Comparison of ENCODE assay signal across 31 cellular contexts in genomic region chr1:98963359-98963758, GRCh38. TPM values are rescaled to one million over a fixed set of nuclear protein-coding genes. Genes with fewer than 3 reads are reported as not detected.
DNase-seq lines count a peak whose midpoint lies in the region; TF ChIP-seq lines count a peak whose summit lies in the region.
"Had no signal": no experiment of that assay in that cellular context is flagged by ENCODE, and none has a peak within 500 bp of the region (broad histone marks: within the 10 kb centered on the region; RNA-seq: fewer than 3 reads in every experiment).

No MANE protein-coding gene starts in this region.

- peaks cover 13% of the 10 kb centered on the region; the same call in 1 of the 2 replicates for H3F3A ChIP-seq in GM23248 (ENCODE audit: insufficient read depth)

- no peaks in the 10 kb centered on the region for H3K36me3 ChIP-seq in GM23248 (ENCODE audit: low read depth)
- H3K36me3 ChIP-seq in mammary epithelial cell (ENCODE audit: insufficient read depth, low read length), result no peaks in the 10 kb centered on the region
- H3K36me3 ChIP-seq: cardiac muscle cell, colonic mucosa, neutrophil, prostate gland, tibial artery had no signal

- dilution Hi-C loops in mammary epithelial cell (cut with HindIII; ENCODE audit: low sequenced_read_pairs), result no loop called here

- no peak overlapping the region for H3K9ac ChIP-seq in GM23248
- no peak overlapping the region for H3K9ac ChIP-seq in mammary epithelial cell (ENCODE audit: insufficient read depth, low read length)
- H3K9ac ChIP-seq: KMS-11 had no signal

- no peaks in the 10 kb centered on the region for H4K20me1 ChIP-seq in GM23248 (ENCODE audit: insufficient read depth)
- H4K20me1 ChIP-seq in mammary epithelial cell (ENCODE audit: insufficient read depth, low read length), result no peaks in the 10 kb centered on the region

- TF ChIP-seq CTCF in GM13977 (IDR thresholded peaks at IDR 0.05; ENCODE audit: extremely low read depth, insufficient read depth, missing control alignments) (no peak), mammary epithelial cell (conservative IDR thresholded peaks at IDR 0.05 in 1 of 2, IDR thresholded peaks at IDR 0.05 in 1 of 2; ENCODE audit: extremely low read depth in 1 of 2, insufficient read depth in 1 of 2, low read depth in 1 of 2, low read length in 2 of 2) (no peak)

- no peaks in the 10 kb centered on the region for H3K9me3 ChIP-seq in GM23248 (ENCODE audit: low read depth)
- H3K9me3 ChIP-seq in mammary epithelial cell (replicated peaks; ENCODE audit: insufficient read depth, low read length), result no peaks in the 10 kb centered on the region
- H3K9me3 ChIP-seq: colonic mucosa, neutrophil, prostate gland, tibial artery had no signal

- H2AFZ ChIP-seq in GM23248, result peak overlapping the region; percentile 32; the same call in 1 of the 2 replicates
- H2AFZ ChIP-seq in mammary epithelial cell (ENCODE audit: low read depth, low read length), result no peak overlapping the region
- H2AFZ ChIP-seq: PC-9 had no signal

- WGBS in GM23248 (ENCODE audit: low coverage in 1 of 2, low lambda C conversion rate in 2 of 2, missing lambda C conversion rate in 2 of 2), 2 experiments, result 0 to 5% methylated on average over 1 of the region's 1 CpG
- 50% methylated on average over 1 of the region's 1 CpG for WGBS in mammary epithelial cell (ENCODE audit: low coverage, missing lambda C conversion rate)

- H3K4me2 ChIP-seq in GM23248 (ENCODE audit: unreplicated experiment) (peak overlapping the region; percentile 26), mammary epithelial cell (ENCODE audit: insufficient read depth, low read depth, low read length) (no peak overlapping the region)
- H3K4me2 ChIP-seq: KMS-11, PC-9 had no signal

- DNase-seq in GM23248, result peak; percentile 62
- DNase-seq in amniotic epithelial cell (ENCODE audit: low read depth), result peak; percentile 67
- peak; percentile 76 for DNase-seq in iris pigment epithelial cell (ENCODE audit: low read depth)
- DNase-seq in GM13977 (ENCODE audit: low spot score), result no peak
- no peak for DNase-seq in posterior cingulate gyrus
- DNase-seq in mammary epithelial cell, result no peak
- DNase-seq in NCI-H128 (lab: John Stamatoyannopoulos, UW; ENCODE audit: unreplicated experiment), result no peak
- DNase-seq: activated CD4-positive, alpha-beta memory T cell treated with anti-CD3 and anti-CD28 coated beads for 36 hours; activated CD4-positive, alpha-beta T cell treated with anti-CD3 and anti-CD28 coated beads for 1 hour; activated naive CD4-positive, alpha-beta T cell treated with anti-CD3 and anti-CD28 coated beads, Interleukin-2, amount 10 ng/mL, durations not matched to agents 7 days and 5 days; CD4-positive, alpha-beta T cell; colonic mucosa; effector CD4-positive, alpha-beta T cell; glutamatergic neuron; islet precursor cell; left ventricle myocardium superior; naive B cell; NCI-H1417 treated with DMSO at 0.1 percent for 48 hours; NCI-H2081; NK-92 treated with Interleukin-12 subunit alpha and Interleukin-12 subunit beta, amount 100 ng/mL, for 24 hours; PC-9; stimulated activated CD4-positive, alpha-beta T cell treated with anti-CD3 and anti-CD28 coated beads, Interleukin-4, amount 100 ng/mL, for 1 hour; tibial artery had no signal

- H3K4me3 ChIP-seq in GM23248, result peak overlapping the region; percentile 1; the same call in 1 of the 2 replicates
- no peak overlapping the region for H3K4me3 ChIP-seq in mammary epithelial cell (replicated peaks in 1 of 3; ENCODE audit: insufficient read depth in 1 of 3, low read depth in 2 of 3, low read length in 3 of 3)
- H3K4me3 ChIP-seq: cardiac muscle cell, colonic mucosa, PC-9, prostate gland, tibial artery had no signal

- H3K4me1 ChIP-seq in GM23248 (ENCODE audit: insufficient read depth), result peaks cover 23% of the 10 kb centered on the region
- no peaks in the 10 kb centered on the region for H3K4me1 ChIP-seq in mammary epithelial cell (ENCODE audit: insufficient read depth, low read length)
- H3K4me1 ChIP-seq: colonic mucosa, prostate gland, tibial artery had no signal

- no peaks in the 10 kb centered on the region for H3K79me2 ChIP-seq in GM23248 (ENCODE audit: insufficient read depth)
- no peaks in the 10 kb centered on the region for H3K79me2 ChIP-seq in mammary epithelial cell (ENCODE audit: insufficient read depth, low read length)

- intact Hi-C loops in posterior cingulate gyrus (cut with DNase I) (no loop called here), mammary epithelial cell (cut with micrococcal nuclease) (no loop called here)

- H3K27me3 ChIP-seq in GM23248 (replicated peaks; ENCODE audit: insufficient read depth) (no peaks in the 10 kb centered on the region), mammary epithelial cell (ENCODE audit: insufficient read depth, low read length) (peaks cover 3% of the 10 kb centered on the region)
- H3K27me3 ChIP-seq: cardiac muscle cell, colonic mucosa, neutrophil had no signal

- no TSS peak for BruUV-seq in mammary epithelial cell (replicated peaks; lab: Mats Ljungman, UMichigan)

- H3K27ac ChIP-seq in GM23248 (peak overlapping the region; percentile 21), mammary epithelial cell (ENCODE audit: insufficient read depth, low read depth, low read length) (no peak overlapping the region)
- H3K27ac ChIP-seq: cardiac muscle cell, colonic mucosa, HL-60, KMS-11, neutrophil, PC-9, prostate gland, tibial artery had no signal

- in situ Hi-C loops in GM23248 (cut with MboI), result no loop called here
- in situ Hi-C loops in GM13977 (cut with MboI; ENCODE audit: low pct_unique_long_range_greater_than_20kb, low sequenced_read_pairs, unreplicated experiment), result no loop called here
- in situ Hi-C loops in mammary epithelial cell (cut with MboI; ENCODE audit: low sequenced_read_pairs in 2 of 2), result no loop called here

- H3K9me2 ChIP-seq in GM23248 (ENCODE audit: insufficient read depth), result no peaks in the 10 kb centered on the region

- CTCF ChIA-PET in mammary epithelial cell (lab: Charles Lee; ENCODE audit: low non-redundant PET), result no interaction called here

RNA-seq across cellular contexts. Expression of gene PLPPR5, which starts 41.3 kb away (rescaled TPM):
- not detected in 2 replicates for total RNA-seq in GM23248 (2014; rRNA removed; shearing (Covaris generic))
- polyA plus RNA-seq in GM23248 (2016; fragmentation: Nextera tagmentation; extraction: Ambion mirVana) (not detected in 2 replicates), mammary epithelial cell (0.06 TPM)
- not detected for total RNA-seq in mammary epithelial cell
- polyA minus RNA-seq in mammary epithelial cell, result not detected
- total RNA-seq: activated CD4-positive, alpha-beta memory T cell treated with anti-CD3 and anti-CD28 coated beads for 36 hours; CD4-positive, alpha-beta T cell; left ventricle myocardium superior; PC-9; Right ventricle myocardium inferior; sciatic nerve; T-helper 2 cell treated with Interferon-gamma antibody and Interleukin-4, amounts not matched to agents 100 ng/mL and 5 ng/mL, for 36 hours had no signal

Comparison
In these comparisons a context has a peak if more than half of its experiments do, and no peak if none do; other contexts are left out.
1. DNase-seq: peak in GM23248 (single experiment), amniotic epithelial cell (single experiment) and iris pigment epithelial cell (single experiment); none in GM13977 (single experiment), posterior cingulate gyrus (0 of 10), mammary epithelial cell (single experiment) and NCI-H128 (single experiment).